In the genomic region with DNA sequence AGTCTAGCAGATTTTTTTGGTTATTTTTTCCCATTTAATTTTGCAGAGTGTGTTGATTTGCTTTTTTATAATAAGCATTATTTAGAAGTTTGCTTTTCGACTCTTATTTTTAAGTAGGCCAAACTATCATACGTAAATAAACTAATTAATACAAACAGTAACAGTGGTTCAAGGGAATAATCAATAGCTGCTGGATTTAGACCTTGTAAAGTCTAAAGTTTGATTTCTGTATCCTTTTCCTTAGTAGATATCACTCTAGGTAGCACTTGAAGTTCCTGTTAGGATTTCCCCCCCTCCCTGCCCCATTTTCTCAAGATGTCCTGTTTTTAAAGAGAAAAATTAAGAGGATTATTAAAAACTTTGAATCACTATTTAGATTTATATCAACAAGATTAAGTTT, we compare ENCODE assay signal across 11 cellular contexts.
"Had no signal": no experiment of that assay in that cellular context is flagged by ENCODE, and none has a peak within 500 bp of the region (broad histone marks: within the 10 kb centered on the region; RNA-seq: fewer than 3 reads in every experiment).

No MANE protein-coding gene starts in this region.

- DNase-seq: GM23248, GOT3, H7, H9, HCEC 1CT, HFFc6 had no signal

- H3K4me3 ChIP-seq: GM23248, GM23338, HAP-1 had no signal

- ATAC-seq: GM23338, HCT116 had no signal

- H3K36me3 ChIP-seq: HAP-1 had no signal

- H3K4me1 ChIP-seq: HAP-1 had no signal

- H2AFZ ChIP-seq: GM23248, GM23338 had no signal

- H3K4me2 ChIP-seq: GM23338 had no signal

- H3K9ac ChIP-seq: GM23248 had no signal

- FAIRE-seq: H1, H54 had no signal

- H3K9me3 ChIP-seq: HAP-1 had no signal

- H3K27ac ChIP-seq: GM23248 had no signal
